20 cellular contexts compared by ENCODE assay signal in the genomic region with DNA sequence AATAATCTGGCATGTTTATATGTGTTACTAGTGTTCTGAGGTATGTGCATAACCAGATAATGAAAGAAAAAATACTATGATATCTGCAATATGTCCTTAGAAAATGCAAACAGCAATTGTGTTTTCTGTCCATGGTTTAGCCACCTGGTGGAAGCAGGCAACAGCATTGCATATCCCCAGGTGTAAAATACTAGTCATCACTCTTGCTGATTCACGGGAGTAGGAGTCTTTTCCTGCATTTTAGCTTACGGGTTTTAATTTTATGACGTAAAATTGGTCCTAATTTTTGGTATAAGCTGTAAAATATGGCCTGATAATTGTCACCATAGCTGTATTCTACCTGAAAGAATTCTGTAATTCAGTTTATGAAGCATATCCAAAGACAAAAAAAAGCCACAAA. TPM values are rescaled to one million over a fixed set of nuclear protein-coding genes. Genes with fewer than 3 reads are reported as not detected.
DNase-seq lines count a peak whose midpoint lies in the region; TF ChIP-seq lines count a peak whose summit lies in the region.
"Had no signal": no experiment of that assay in that cellular context is flagged by ENCODE, and none has a peak within 500 bp of the region (broad histone marks: within the 10 kb centered on the region; RNA-seq: fewer than 3 reads in every experiment).

No MANE protein-coding gene starts in this region.

- peaks cover 38% of the 10 kb centered on the region for H3K4me1 Mint-ChIP-seq in brain

- no peak for TF ChIP-seq CTCF in brain (conservative IDR thresholded peaks at IDR 0.05)

- DNase-seq in NCI-H510A treated with DMSO at 0.1 percent for 48 hours (lab: John Stamatoyannopoulos, UW) (peak; percentile 21), NCI-H510A (lab: John Stamatoyannopoulos, UW) (no peak), NCI-H2029 treated with DMSO at 0.1 percent for 48 hours (lab: John Stamatoyannopoulos, UW) (peak; percentile 64), renal cortical epithelial cell (ENCODE audit: low read depth) (peak; percentile 4), hypothalamus (lab: John Stamatoyannopoulos, UW) (no peak), NCI-H345 treated with DMSO at 0.1 percent for 48 hours (lab: John Stamatoyannopoulos, UW; ENCODE audit: unreplicated experiment) (no peak)
- DNase-seq in activated naive CD4-positive, alpha-beta T cell (lab: John Stamatoyannopoulos, UW), result no peak
- DNase-seq: adrenal gland; caudate nucleus; esophagus squamous epithelium; KG1; left ventricle myocardium superior; NCI-H345; occipital lobe; SIG-M5; sigmoid colon; stimulated activated naive CD4-positive, alpha-beta T cell treated with Interleukin-2 at 50 U/mL for 16 hours; transverse colon had no signal

- peaks cover 38% of the 10 kb centered on the region for H3K27me3 Mint-ChIP-seq in brain

- peaks cover 0 to 9% (median 3%) of the 10 kb centered on the region in 5 experiments for H3K9me3 Mint-ChIP-seq in brain

- peak overlapping the region; percentile 41 to 88 (median 78) for H3K4me3 Mint-ChIP-seq in brain

- peak overlapping the region in 2 of 5 experiments; percentile 67 to 70 for H3K27ac Mint-ChIP-seq in brain

- H3K36me3 Mint-ChIP-seq in brain, result peaks cover 7% of the 10 kb centered on the region

RNA-seq across cellular contexts. Expression of a gene that starts 2.5 kb away (rescaled TPM):
- polyA plus RNA-seq in brain (ENCODE audit: insufficient read depth, low read depth, low replicate concordance), result 38.1 TPM
- total RNA-seq in renal cortical epithelial cell, result 10.8 and 17.7 TPM in 2 replicates
- total RNA-seq: T-helper 2 cell treated with Interferon-gamma antibody and Interleukin-4, amounts not matched to agents 100 ng/mL and 5 ng/mL, for 36 hours; transverse colon had no signal

Comparison
In these comparisons a context has a peak if more than half of its experiments do, and no peak if none do; other contexts are left out.
1. DNase-seq: peak in NCI-H510A treated with DMSO at 0.1 percent for 48 hours (single experiment), NCI-H2029 treated with DMSO at 0.1 percent for 48 hours (single experiment) and renal cortical epithelial cell (single experiment); none in NCI-H510A (single experiment), activated naive CD4-positive, alpha-beta T cell (0 of 4), hypothalamus (0 of 51) and NCI-H345 treated with DMSO at 0.1 percent for 48 hours (single experiment).